In the genomic region with DNA sequence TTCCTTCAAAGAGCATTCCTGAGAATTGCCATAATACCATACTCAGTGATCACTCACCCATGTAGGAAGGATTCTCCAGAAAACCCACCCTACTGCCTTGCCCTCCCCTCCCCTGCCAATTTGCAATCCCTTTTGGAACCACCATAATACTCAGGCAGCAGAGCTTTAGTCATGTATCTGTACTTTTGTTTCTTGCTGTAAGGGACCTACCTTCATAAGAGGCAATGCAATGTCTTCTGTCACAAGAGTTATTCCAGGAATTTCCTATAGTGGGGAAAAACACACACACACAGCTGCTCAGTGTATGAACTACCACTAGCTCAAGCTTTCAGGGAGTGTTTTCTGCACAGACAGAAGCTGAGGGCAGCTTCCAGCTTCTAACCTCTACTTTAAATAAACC, we compare ENCODE assay signal across 1 cellular context.
TF ChIP-seq lines count a peak whose summit lies in the region.

No MANE protein-coding gene starts in this region.

TF ChIP-seq in WTC11, 78 proteins besides CTCF, POLR2A, EP300 and RAD21 (continued from another document):
- TF ChIP-seq, protein P1, sequence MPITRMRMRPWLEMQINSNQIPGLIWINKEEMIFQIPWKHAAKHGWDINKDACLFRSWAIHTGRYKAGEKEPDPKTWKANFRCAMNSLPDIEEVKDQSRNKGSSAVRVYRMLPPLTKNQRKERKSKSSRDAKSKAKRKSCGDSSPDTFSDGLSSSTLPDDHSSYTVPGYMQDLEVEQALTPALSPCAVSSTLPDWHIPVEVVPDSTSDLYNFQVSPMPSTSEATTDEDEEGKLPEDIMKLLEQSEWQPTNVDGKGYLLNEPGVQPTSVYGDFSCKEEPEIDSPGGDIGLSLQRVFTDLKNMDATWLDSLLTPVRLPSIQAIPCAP (CRISPR knock-in tag; IDR thresholded peaks at IDR 0.05), result no peak
- TF ChIP-seq, protein P2, sequence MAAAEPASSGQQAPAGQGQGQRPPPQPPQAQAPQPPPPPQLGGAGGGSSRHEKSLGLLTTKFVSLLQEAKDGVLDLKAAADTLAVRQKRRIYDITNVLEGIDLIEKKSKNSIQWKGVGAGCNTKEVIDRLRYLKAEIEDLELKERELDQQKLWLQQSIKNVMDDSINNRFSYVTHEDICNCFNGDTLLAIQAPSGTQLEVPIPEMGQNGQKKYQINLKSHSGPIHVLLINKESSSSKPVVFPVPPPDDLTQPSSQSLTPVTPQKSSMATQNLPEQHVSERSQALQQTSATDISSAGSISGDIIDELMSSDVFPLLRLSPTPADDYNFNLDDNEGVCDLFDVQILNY (CRISPR knock-in tag; IDR thresholded peaks at IDR 0.05), result no peak
- TF ChIP-seq NFYB (CRISPR knock-in tag; conservative IDR thresholded peaks at IDR 0.05; ENCODE audit: low read depth), result no peak
- TF ChIP-seq FOXP1 (CRISPR knock-in tag; IDR thresholded peaks at IDR 0.05; ENCODE audit: borderline replicate concordance), result no peak
- TF ChIP-seq, protein P3, sequence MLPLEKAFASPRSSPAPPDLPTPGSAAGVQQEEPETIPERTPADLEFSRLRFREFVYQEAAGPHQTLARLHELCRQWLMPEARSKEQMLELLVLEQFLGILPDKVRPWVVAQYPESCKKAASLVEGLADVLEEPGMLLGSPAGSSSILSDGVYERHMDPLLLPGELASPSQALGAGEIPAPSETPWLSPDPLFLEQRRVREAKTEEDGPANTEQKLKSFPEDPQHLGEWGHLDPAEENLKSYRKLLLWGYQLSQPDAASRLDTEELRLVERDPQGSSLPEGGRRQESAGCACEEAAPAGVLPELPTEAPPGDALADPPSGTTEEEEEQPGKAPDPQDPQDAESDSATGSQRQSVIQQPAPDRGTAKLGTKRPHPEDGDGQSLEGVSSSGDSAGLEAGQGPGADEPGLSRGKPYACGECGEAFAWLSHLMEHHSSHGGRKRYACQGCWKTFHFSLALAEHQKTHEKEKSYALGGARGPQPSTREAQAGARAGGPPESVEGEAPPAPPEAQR (CRISPR knock-in tag; IDR thresholded peaks at IDR 0.05), result no peak
- TF ChIP-seq KAT7 (CRISPR knock-in tag; IDR thresholded peaks at IDR 0.05; ENCODE audit: borderline replicate concordance), result no peak
- no peak for TF ChIP-seq ATF1 (CRISPR knock-in tag; IDR thresholded peaks at IDR 0.05)
- no peak for TF ChIP-seq NR1H2 (CRISPR knock-in tag; IDR thresholded peaks at IDR 0.05)
- no peak for TF ChIP-seq RORB (CRISPR knock-in tag; IDR thresholded peaks at IDR 0.05)
- TF ChIP-seq IRF2 (CRISPR knock-in tag; IDR thresholded peaks at IDR 0.05; ENCODE audit: borderline replicate concordance, low read depth), result no peak
